38 cellular contexts compared by ENCODE assay signal in genomic region chrX:25853002-25853479, GRCh38.
"Had no signal": no experiment of that assay in that cellular context is flagged by ENCODE, and none has a peak within 500 bp of the region (broad histone marks: within the 10 kb centered on the region; RNA-seq: fewer than 3 reads in every experiment).

No MANE protein-coding gene starts in this region.

- ATAC-seq: activated naive CD4-positive, alpha-beta T cell treated with anti-CD3 and anti-CD28 coated beads, Interleukin-2, amount 50 U/mL, for 72 hours; activated naive CD8-positive, alpha-beta T cell treated with anti-CD3 and anti-CD28 coated beads, Interleukin-2, amount 50 U/mL, for 24 hours; activated T-cell treated with anti-CD3 and anti-CD28 coated beads, Interleukin-2, amount 50 U/mL, for 4 hours; activated T-cell treated with anti-CD3 and anti-CD28 coated beads, Interleukin-2, amount 50 U/mL, for 72 hours; activated T-helper 17 cell treated with anti-CD3 and anti-CD28 coated beads, Interleukin-2, amount 50 U/mL, for 72 hours; body of pancreas had no signal

- H3K4me3 Mint-ChIP-seq: activated naive CD4-positive, alpha-beta T cell treated with anti-CD3 and anti-CD28 coated beads for 36 hours; activated naive CD4-positive, alpha-beta T cell treated with anti-CD3 and anti-CD28 coated beads, Interleukin-2, amount 10 ng/mL, durations not matched to agents 7 days and 5 days; activated naive CD4-positive, alpha-beta T cell treated with anti-CD3 and anti-CD28 coated beads, Interleukin-2, amount 50 U/mL, for 24 hours; activated naive CD8-positive, alpha-beta T cell; activated naive CD8-positive, alpha-beta T cell treated with anti-CD3 and anti-CD28 coated beads for 36 hours; activated naive CD8-positive, alpha-beta T cell treated with anti-CD3 and anti-CD28 coated beads, Interleukin-2, amount 10 ng/mL, durations not matched to agents 7 days and 5 days; activated naive CD8-positive, alpha-beta T cell treated with anti-CD3 and anti-CD28 coated beads, Interleukin-2, amount 50 U/mL, for 24 hours; activated T-cell treated with anti-CD3 and anti-CD28 coated beads, Interleukin-2, amount 50 U/mL, for 24 hours; activated T-cell treated with anti-CD3 and anti-CD28 coated beads, Interleukin-2, amount 50 U/mL, for 4 hours; activated T-cell treated with anti-CD3 and anti-CD28 coated beads, Interleukin-2, amount 50 U/mL, for 72 hours; activated T-helper 1 cell treated with anti-CD3 and anti-CD28 coated beads, Interleukin-12 subunit alpha, Interleukin-12 subunit beta, Interleukin-2, Interleukin-4 antibody, amounts not matched to agents 30 ng/mL and 10 ng/mL and 1 ng/mL, durations not matched to agents 14 hours and 24 hours and 36 hours; activated T-helper 17 cell treated with anti-CD3 and anti-CD28 coated beads, Interleukin-2, amount 50 U/mL, for 72 hours; brain; central memory CD8-positive, alpha-beta T cell had no signal

- DNase-seq: activated effector memory CD4-positive, alpha-beta T cell treated with anti-CD3 and anti-CD28 coated beads, Interleukin-2, amount 50 U/mL, for 16 hours; activated effector memory CD4-positive, alpha-beta T cell treated with Interleukin-2 at 50 U/mL for 16 hours; activated gamma-delta T cell; activated gamma-delta T cell treated with Interleukin-2 at 50 U/mL for 16 hours; activated naive CD4-positive, alpha-beta T cell; activated naive CD4-positive, alpha-beta T cell treated with anti-CD3 and anti-CD28 coated beads for 36 hours; activated naive CD4-positive, alpha-beta T cell treated with anti-CD3 and anti-CD28 coated beads, Interleukin-2, amount 10 ng/mL, durations not matched to agents 7 days and 5 days; activated naive CD4-positive, alpha-beta T cell treated with anti-CD3 and anti-CD28 coated beads, Interleukin-2, amount 50 U/mL, for 16 hours; activated naive CD4-positive, alpha-beta T cell treated with Interleukin-2 at 50 U/mL for 16 hours; activated naive CD8-positive, alpha-beta T cell treated with anti-CD3 and anti-CD28 coated beads for 36 hours; activated naive CD8-positive, alpha-beta T cell treated with anti-CD3 and anti-CD28 coated beads, Interleukin-2, amount 10 ng/mL, durations not matched to agents 7 days and 5 days; activated naive CD8-positive, alpha-beta T cell treated with anti-CD3 and anti-CD28 coated beads, Interleukin-2, amount 50 U/mL, for 24 hours; activated T-cell treated with anti-CD3 and anti-CD28 coated beads, Interleukin-2, amount 50 U/mL, for 1 hour; activated T-cell treated with anti-CD3 and anti-CD28 coated beads, Interleukin-2, amount 50 U/mL, for 24 hours; activated T-cell treated with anti-CD3 and anti-CD28 coated beads, Interleukin-2, amount 50 U/mL, for 4 hours; activated T-cell treated with anti-CD3 and anti-CD28 coated beads, Interleukin-2, amount 50 U/mL, for 48 hours; activated T-cell treated with anti-CD3 and anti-CD28 coated beads, Interleukin-2, amount 50 U/mL, for 72 hours; adrenal gland; amniotic stem cell; amygdala; anterior cingulate cortex; aorta; brain microvascular endothelial cell; central memory CD4-positive, alpha-beta T cell; cerebellar nuclear complex had no signal

- H3K9me3 ChIP-seq: adrenal gland, ascending aorta, body of pancreas, breast epithelium had no signal

- H3K27me3 ChIP-seq: adrenal gland, ascending aorta, body of pancreas, brain microvascular endothelial cell, cardiac muscle cell had no signal

- H3K9me3 Mint-ChIP-seq: activated naive CD4-positive, alpha-beta T cell treated with anti-CD3 and anti-CD28 coated beads for 36 hours; activated naive CD4-positive, alpha-beta T cell treated with anti-CD3 and anti-CD28 coated beads, Interleukin-2, amount 10 ng/mL, durations not matched to agents 7 days and 5 days; activated naive CD8-positive, alpha-beta T cell treated with anti-CD3 and anti-CD28 coated beads, Interleukin-2, amount 10 ng/mL, durations not matched to agents 7 days and 5 days; activated naive CD8-positive, alpha-beta T cell treated with anti-CD3 and anti-CD28 coated beads, Interleukin-2, amount 50 U/mL, for 24 hours; activated T-cell treated with anti-CD3 and anti-CD28 coated beads, Interleukin-2, amount 50 U/mL, for 24 hours; activated T-helper 1 cell treated with anti-CD3 and anti-CD28 coated beads, Interleukin-12 subunit alpha, Interleukin-12 subunit beta, Interleukin-2, Interleukin-4 antibody, amounts not matched to agents 30 ng/mL and 10 ng/mL and 1 ng/mL, durations not matched to agents 14 hours and 24 hours and 36 hours; activated T-helper 2 cell treated with anti-CD3 and anti-CD28 coated beads, Interferon-gamma antibody, Interleukin-2, Interleukin-4, amounts not matched to agents 10 μg/mL and 5 μg/mL and 100 μg/mL, durations not matched to agents 14 hours and 24 hours and 36 hours; brain; central memory CD8-positive, alpha-beta T cell had no signal

- H3K4me1 Mint-ChIP-seq: activated naive CD4-positive, alpha-beta T cell treated with anti-CD3 and anti-CD28 coated beads, Interleukin-2, amount 10 ng/mL, durations not matched to agents 7 days and 5 days; activated naive CD4-positive, alpha-beta T cell treated with anti-CD3 and anti-CD28 coated beads, Interleukin-2, amount 50 U/mL, for 24 hours; activated naive CD8-positive, alpha-beta T cell treated with anti-CD3 and anti-CD28 coated beads for 36 hours; activated naive CD8-positive, alpha-beta T cell treated with anti-CD3 and anti-CD28 coated beads, Interleukin-2, amount 10 ng/mL, durations not matched to agents 7 days and 5 days; activated naive CD8-positive, alpha-beta T cell treated with anti-CD3 and anti-CD28 coated beads, Interleukin-2, amount 50 U/mL, for 24 hours; activated T-helper 17 cell treated with anti-CD3 and anti-CD28 coated beads, Interleukin-2, amount 50 U/mL, for 72 hours; brain; central memory CD8-positive, alpha-beta T cell had no signal

- H3K36me3 ChIP-seq: adrenal gland, ascending aorta, brain microvascular endothelial cell, breast epithelium, cardiac muscle cell had no signal

- H3K27me3 Mint-ChIP-seq: activated naive CD4-positive, alpha-beta T cell treated with anti-CD3 and anti-CD28 coated beads, Interleukin-2, amount 10 ng/mL, durations not matched to agents 7 days and 5 days; activated naive CD4-positive, alpha-beta T cell treated with anti-CD3 and anti-CD28 coated beads, Interleukin-2, amount 50 U/mL, for 24 hours; activated naive CD8-positive, alpha-beta T cell; activated naive CD8-positive, alpha-beta T cell treated with anti-CD3 and anti-CD28 coated beads for 36 hours; activated naive CD8-positive, alpha-beta T cell treated with anti-CD3 and anti-CD28 coated beads, Interleukin-2, amount 10 ng/mL, durations not matched to agents 7 days and 5 days; activated naive CD8-positive, alpha-beta T cell treated with anti-CD3 and anti-CD28 coated beads, Interleukin-2, amount 50 U/mL, for 24 hours; activated T-helper 17 cell treated with anti-CD3 and anti-CD28 coated beads, Interleukin-2, amount 50 U/mL, for 72 hours; central memory CD8-positive, alpha-beta T cell had no signal

- H3K4me1 ChIP-seq: adrenal gland, ascending aorta, body of pancreas, breast epithelium had no signal

- H3K4me3 ChIP-seq: adrenal gland, ascending aorta, body of pancreas, breast epithelium, cardiac muscle cell had no signal

- H3K27ac Mint-ChIP-seq: activated naive CD4-positive, alpha-beta T cell treated with anti-CD3 and anti-CD28 coated beads for 36 hours; activated naive CD4-positive, alpha-beta T cell treated with anti-CD3 and anti-CD28 coated beads, Interleukin-2, amount 10 ng/mL, durations not matched to agents 7 days and 5 days; activated naive CD4-positive, alpha-beta T cell treated with anti-CD3 and anti-CD28 coated beads, Interleukin-2, amount 50 U/mL, for 24 hours; activated naive CD4-positive, alpha-beta T cell treated with anti-CD3 and anti-CD28 coated beads, Interleukin-2, amount 50 U/mL, for 72 hours; activated naive CD8-positive, alpha-beta T cell; activated naive CD8-positive, alpha-beta T cell treated with anti-CD3 and anti-CD28 coated beads for 36 hours; activated naive CD8-positive, alpha-beta T cell treated with anti-CD3 and anti-CD28 coated beads, Interleukin-2, amount 10 ng/mL, durations not matched to agents 7 days and 5 days; activated naive CD8-positive, alpha-beta T cell treated with anti-CD3 and anti-CD28 coated beads, Interleukin-2, amount 50 U/mL, for 24 hours; activated T-cell treated with anti-CD3 and anti-CD28 coated beads, Interleukin-2, amount 50 U/mL, for 24 hours; activated T-cell treated with anti-CD3 and anti-CD28 coated beads, Interleukin-2, amount 50 U/mL, for 72 hours; activated T-helper 1 cell treated with anti-CD3 and anti-CD28 coated beads, Interleukin-12 subunit alpha, Interleukin-12 subunit beta, Interleukin-2, Interleukin-4 antibody, amounts not matched to agents 30 ng/mL and 10 ng/mL and 1 ng/mL, durations not matched to agents 14 hours and 24 hours and 36 hours; activated T-helper 17 cell treated with anti-CD3 and anti-CD28 coated beads, Interleukin-2, amount 50 U/mL, for 72 hours; activated T-helper 2 cell treated with anti-CD3 and anti-CD28 coated beads, Interferon-gamma antibody, Interleukin-2, Interleukin-4, amounts not matched to agents 10 μg/mL and 5 μg/mL and 100 μg/mL, durations not matched to agents 14 hours and 24 hours and 36 hours; brain had no signal

- FAIRE-seq: bronchial epithelial cell had no signal

- H3K27ac ChIP-seq: adrenal gland, ascending aorta, body of pancreas, brain microvascular endothelial cell, breast epithelium, cardiac muscle cell had no signal

- H3K36me3 Mint-ChIP-seq: activated naive CD4-positive, alpha-beta T cell treated with anti-CD3 and anti-CD28 coated beads, Interleukin-2, amount 10 ng/mL, durations not matched to agents 7 days and 5 days; activated naive CD4-positive, alpha-beta T cell treated with anti-CD3 and anti-CD28 coated beads, Interleukin-2, amount 50 U/mL, for 24 hours; activated naive CD4-positive, alpha-beta T cell treated with anti-CD3 and anti-CD28 coated beads, Interleukin-2, amount 50 U/mL, for 72 hours; activated naive CD8-positive, alpha-beta T cell; activated naive CD8-positive, alpha-beta T cell treated with anti-CD3 and anti-CD28 coated beads for 36 hours; activated naive CD8-positive, alpha-beta T cell treated with anti-CD3 and anti-CD28 coated beads, Interleukin-2, amount 10 ng/mL, durations not matched to agents 7 days and 5 days; brain had no signal
